Comparison of ENCODE assay signal across 13 cellular contexts in the genomic region with DNA sequence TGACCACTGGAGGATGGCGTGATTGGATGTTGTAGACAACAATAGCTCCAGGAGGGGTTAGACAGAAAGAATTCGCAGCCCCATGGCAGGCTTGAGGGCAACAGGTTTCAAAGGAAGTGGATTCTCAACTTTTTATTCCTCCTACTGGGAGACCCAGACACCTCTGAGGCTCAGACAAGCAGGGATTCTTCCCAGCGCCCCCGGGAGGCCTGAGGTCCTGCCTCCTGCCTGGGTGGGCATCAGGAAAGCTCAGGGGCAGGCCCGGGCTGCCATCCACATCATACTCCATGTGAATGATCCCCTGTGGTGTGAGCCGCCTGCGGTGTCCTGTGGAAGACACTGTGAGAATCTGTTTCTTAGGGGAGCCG.
"Had no signal": no experiment of that assay in that cellular context is flagged by ENCODE, and none has a peak within 500 bp of the region (broad histone marks: within the 10 kb centered on the region; RNA-seq: fewer than 3 reads in every experiment).

No MANE protein-coding gene starts in this region.

- DNase-seq: activated CD4-positive, CD25-positive, alpha-beta regulatory T cell; activated naive CD4-positive, alpha-beta T cell; ovary; retina; SIG-M5; small intestine; T-helper 17 cell; transverse colon had no signal

- H3K36me3 ChIP-seq: ascending aorta, gastroesophageal sphincter, ovary, transverse colon had no signal

- H3K27me3 ChIP-seq: ascending aorta, hepatocyte, ovary, transverse colon had no signal

- H3K27ac ChIP-seq: ascending aorta, gastroesophageal sphincter, hepatocyte, ovary, transverse colon had no signal

- H3K9me3 ChIP-seq: ascending aorta, gastroesophageal sphincter, ovary, transverse colon had no signal

- H3K79me2 ChIP-seq: hepatocyte had no signal

- H3K4me1 Mint-ChIP-seq: stimulated activated memory B cell treated with anti-CD40 and anti-IgM and Interleukin-4, amounts not matched to agents 10 μg/mL and 1 μg/mL and 100 μg/mL, for 72 hours had no signal

- H3K4me1 ChIP-seq: gastroesophageal sphincter had no signal

- H3K27ac Mint-ChIP-seq: stimulated activated memory B cell treated with anti-CD40 and anti-IgM and Interleukin-4, amounts not matched to agents 10 μg/mL and 1 μg/mL and 100 μg/mL, for 72 hours; T-helper 17 cell had no signal

- H3K36me3 Mint-ChIP-seq: stimulated activated memory B cell treated with anti-CD40 and anti-IgM and Interleukin-4, amounts not matched to agents 10 μg/mL and 1 μg/mL and 100 μg/mL, for 72 hours had no signal

- H3K4me3 ChIP-seq: ascending aorta, gastroesophageal sphincter, hepatocyte, ovary, transverse colon had no signal

- H3K4me2 ChIP-seq: hepatocyte had no signal

- H2AFZ ChIP-seq: hepatocyte had no signal

- H3K4me3 Mint-ChIP-seq: activated T-helper 1 cell treated with anti-CD3 and anti-CD28 coated beads, Interleukin-12 subunit alpha, Interleukin-12 subunit beta, Interleukin-2, Interleukin-4 antibody, amounts not matched to agents 30 ng/mL and 10 ng/mL and 1 ng/mL, durations not matched to agents 14 hours and 24 hours and 36 hours; stimulated activated memory B cell treated with anti-CD40 and anti-IgM and Interleukin-4, amounts not matched to agents 10 μg/mL and 1 μg/mL and 100 μg/mL, for 72 hours; T-helper 17 cell had no signal

- ATAC-seq: gastroesophageal sphincter; stimulated activated memory B cell treated with anti-CD40 and anti-IgM and Interleukin-4, amounts not matched to agents 10 μg/mL and 1 μg/mL and 100 μg/mL, for 72 hours; T-helper 17 cell had no signal

- H3K9me3 Mint-ChIP-seq: activated T-helper 1 cell treated with anti-CD3 and anti-CD28 coated beads, Interleukin-12 subunit alpha, Interleukin-12 subunit beta, Interleukin-2, Interleukin-4 antibody, amounts not matched to agents 30 ng/mL and 10 ng/mL and 1 ng/mL, durations not matched to agents 14 hours and 24 hours and 36 hours; stimulated activated memory B cell treated with anti-CD40 and anti-IgM and Interleukin-4, amounts not matched to agents 10 μg/mL and 1 μg/mL and 100 μg/mL, for 72 hours had no signal
